8 cellular contexts compared by ENCODE assay signal in the genomic region with DNA sequence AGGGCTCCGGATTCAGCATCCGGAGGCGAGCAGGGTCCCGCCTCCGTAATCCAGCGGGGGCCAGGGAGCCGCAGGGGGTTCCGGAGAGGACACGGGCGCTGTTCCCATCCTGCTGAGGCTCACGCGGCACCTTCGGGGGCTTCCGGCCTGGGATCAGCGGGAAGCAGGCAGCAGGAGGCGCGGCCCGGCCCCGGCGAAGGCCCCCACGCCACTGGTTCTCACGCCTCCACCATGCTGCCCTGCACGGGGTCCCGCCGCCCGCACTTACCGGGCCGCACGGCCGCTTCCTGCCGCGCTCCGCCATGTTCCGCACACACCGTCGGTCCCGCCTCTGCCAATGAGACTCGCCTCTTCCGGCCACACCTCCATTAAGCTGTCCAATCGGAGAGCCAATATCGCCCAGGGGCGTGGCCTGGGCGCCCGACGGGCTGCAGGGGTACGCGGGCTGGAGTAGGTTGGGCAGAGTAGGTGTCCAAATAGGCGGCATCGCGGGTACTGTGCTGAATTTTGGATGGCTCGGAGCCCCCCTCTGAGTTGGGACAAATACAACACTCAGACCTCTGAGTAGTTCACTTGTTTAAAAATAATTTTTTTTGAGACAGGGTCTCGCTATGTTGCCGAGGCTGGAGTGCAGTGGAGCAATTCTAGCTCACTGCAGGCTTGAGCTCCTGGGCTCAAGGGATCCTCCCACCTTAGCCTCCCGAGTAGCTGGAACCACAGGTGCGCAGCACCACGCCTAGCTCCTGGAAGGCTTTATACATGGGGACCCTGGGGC. TPM values are rescaled to one million over a fixed set of nuclear protein-coding genes. Genes with fewer than 3 reads are reported as not detected.
DNase-seq lines count a peak whose midpoint lies in the region; ATAC-seq and TF ChIP-seq lines count a peak whose summit lies in the region.

A gene with protein sequence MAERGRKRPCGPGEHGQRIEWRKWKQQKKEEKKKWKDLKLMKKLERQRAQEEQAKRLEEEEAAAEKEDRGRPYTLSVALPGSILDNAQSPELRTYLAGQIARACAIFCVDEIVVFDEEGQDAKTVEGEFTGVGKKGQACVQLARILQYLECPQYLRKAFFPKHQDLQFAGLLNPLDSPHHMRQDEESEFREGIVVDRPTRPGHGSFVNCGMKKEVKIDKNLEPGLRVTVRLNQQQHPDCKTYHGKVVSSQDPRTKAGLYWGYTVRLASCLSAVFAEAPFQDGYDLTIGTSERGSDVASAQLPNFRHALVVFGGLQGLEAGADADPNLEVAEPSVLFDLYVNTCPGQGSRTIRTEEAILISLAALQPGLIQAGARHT (minus strand): TSS at position 318 of the 775 bp plus-strand sequence. CDS start 14 bp downstream, at position 304.

- H3K9me3 ChIP-seq in Panc1 (ENCODE audit: control insufficient read depth, insufficient read depth, low read depth, low read length) (no peaks in the 10 kb centered on the region), muscle layer of duodenum (ENCODE audit: control insufficient read depth in 1 of 2, low read length in 2 of 2) (no peaks in the 10 kb centered on the region)

- ATAC-seq in GM21717 (IDR thresholded peaks at IDR 0.05; ENCODE audit: unreplicated experiment) (peak; percentile 96), Panc1 (peak; percentile 99), esophagus mucosa (peak; percentile 98)

- POLR2A ChIA-PET in Panc1 (lab: Charles Lee): interaction anchor here (0.5 to 0.6 kb wide), 2 partner anchors 46 to 643 kb away, joined by 4 to 9 read pairs; no protein-coding TSS in a partner anchor

- H3K4me3 ChIP-seq in Panc1 (ENCODE audit: low read depth in 2 of 2, low read length in 2 of 2) (peak within 1 kb of the TSS; percentile 83 to 85), muscle layer of duodenum (ENCODE audit: low read depth in 1 of 2, low read length in 2 of 2) (peak within 1 kb of the TSS; percentile 80 to 99)

- H3K36me3 ChIP-seq in Panc1 (ENCODE audit: control insufficient read depth, insufficient read depth, low read length): no peaks in the 10 kb centered on the region; the same call in 1 of the 2 replicates
- H3K36me3 ChIP-seq in muscle layer of duodenum (ENCODE audit: control insufficient read depth in 1 of 2, insufficient read depth in 2 of 2, low read length in 2 of 2): peaks cover 2 to 26% of the 10 kb centered on the region in 2 donors

- H3K27ac ChIP-seq in Panc1 (ENCODE audit: low read length) (peak within 1 kb of the TSS; percentile 81), muscle layer of duodenum (ENCODE audit: low read length) (peak within 1 kb of the TSS; percentile 16)

- intact Hi-C loops in Panc1 (cut with micrococcal nuclease; ENCODE audit: unreplicated experiment): no loop called here

- CTCF ChIA-PET in Panc1 (lab: Charles Lee): interaction anchor here (0.5 to 1.0 kb wide), 4 partner anchors 12 to 176 kb away, joined by 3 to 6 read pairs (median 4); a partner anchor contains a TSS

- in situ Hi-C loops in KBM-7 (cut with MboI; ENCODE audit: low pct_unique_long_range_greater_than_20kb, low sequenced_read_pairs) (no loop called here), Panc1 (cut with HindIII; ENCODE audit: low pct_unique_long_range_greater_than_20kb, low sequenced_read_pairs) (no loop called here)

- DNase-seq in DMS153 treated with DMSO at 0.1 percent for 48 hours (lab: John Stamatoyannopoulos, UW; ENCODE audit: unreplicated experiment) (peak; percentile 82), KBM-7 (peak; percentile 97), Panc1 (ENCODE audit: low read depth, low spot score) (peak; percentile 59)
- DNase-seq in activated T-cell treated with anti-CD3 and anti-CD28 coated beads, Interleukin-2, amount 50 U/mL, for 48 hours: peak; percentile 98
- DNase-seq in stimulated activated CD8-positive, alpha-beta memory T cell treated with anti-CD3 and anti-CD28 coated beads, Interleukin-7, amount 100 ng/mL, for 4 hours (ENCODE audit: low read depth in 2 of 2): peak; percentile 85 to 89

- no peak for TF ChIP-seq CTCF in Panc1 (IDR thresholded peaks at IDR 0.05)

- H3K4me1 ChIP-seq in Panc1 (ENCODE audit: control insufficient read depth, insufficient read depth, low read length) (peaks cover 4% of the 10 kb centered on the region; the same call in 1 of the 2 replicates), muscle layer of duodenum (ENCODE audit: control insufficient read depth in 1 of 2, insufficient read depth in 2 of 2, low read length in 2 of 2) (peaks cover 6 to 15% of the 10 kb centered on the region in 2 donors)

- no TSS peak for BruUV-seq in Panc1 (replicated peaks; lab: Mats Ljungman, UMichigan)

- H3K27me3 ChIP-seq in Panc1 (ENCODE audit: control insufficient read depth, insufficient read depth, low read length): no peaks in the 10 kb centered on the region
- no peaks in the 10 kb centered on the region for H3K27me3 ChIP-seq in muscle layer of duodenum (ENCODE audit: low read depth, low read length)

RNA-seq across cellular contexts. Expression of the gene that starts here (rescaled TPM):
- total RNA-seq in Panc1 (2021; ENCODE audit: unreplicated experiment) (38.4 TPM), esophagus mucosa (42.6 TPM)
- polyA plus RNA-seq in Panc1 (2012; ENCODE audit: insufficient read length): 43.9 TPM

Comparison
In these comparisons a context has a peak if more than half of its experiments do, and no peak if none do; other contexts are left out.
1. Peak in every context shown above with its lines: DNase-seq, ATAC-seq, H3K4me3 ChIP-seq and H3K27ac ChIP-seq.